Comparison of ENCODE assay signal across 21 cellular contexts in genomic region chr5:174462128-174462527, GRCh38.
"Had no signal": no experiment of that assay in that cellular context is flagged by ENCODE, and none has a peak within 500 bp of the region (broad histone marks: within the 10 kb centered on the region; RNA-seq: fewer than 3 reads in every experiment).

No MANE protein-coding gene starts in this region.

- H3K27me3 ChIP-seq: SJSA1 had no signal

- H3K4me3 ChIP-seq: MG63, SJSA1, SK-N-MC had no signal

- DNase-seq: IMR-90, Karpas-422, KG1, MG63, NCI-H1092, NCI-H1105 treated with DMSO at 0.1 percent for 48 hours, NCI-H1417 treated with DMSO at 0.1 percent for 48 hours, NCI-H146, NCI-H1694 treated with DMSO at 0.1 percent for 48 hours, NCI-H1930, NCI-H2081, NCI-H2107, NCI-H2227 treated with DMSO at 0.1 percent for 48 hours, NCI-H524, NCI-H526 treated with DMSO at 0.1 percent for 48 hours, NCI-H774, Right ventricle myocardium superior, RPMI8226, SIG-M5 had no signal

- H3K36me3 ChIP-seq: MG63, SJSA1 had no signal

- H3K27ac ChIP-seq: SJSA1, SK-N-MC had no signal
